ENCODE assay signal across 23 cellular contexts in the genomic region with DNA sequence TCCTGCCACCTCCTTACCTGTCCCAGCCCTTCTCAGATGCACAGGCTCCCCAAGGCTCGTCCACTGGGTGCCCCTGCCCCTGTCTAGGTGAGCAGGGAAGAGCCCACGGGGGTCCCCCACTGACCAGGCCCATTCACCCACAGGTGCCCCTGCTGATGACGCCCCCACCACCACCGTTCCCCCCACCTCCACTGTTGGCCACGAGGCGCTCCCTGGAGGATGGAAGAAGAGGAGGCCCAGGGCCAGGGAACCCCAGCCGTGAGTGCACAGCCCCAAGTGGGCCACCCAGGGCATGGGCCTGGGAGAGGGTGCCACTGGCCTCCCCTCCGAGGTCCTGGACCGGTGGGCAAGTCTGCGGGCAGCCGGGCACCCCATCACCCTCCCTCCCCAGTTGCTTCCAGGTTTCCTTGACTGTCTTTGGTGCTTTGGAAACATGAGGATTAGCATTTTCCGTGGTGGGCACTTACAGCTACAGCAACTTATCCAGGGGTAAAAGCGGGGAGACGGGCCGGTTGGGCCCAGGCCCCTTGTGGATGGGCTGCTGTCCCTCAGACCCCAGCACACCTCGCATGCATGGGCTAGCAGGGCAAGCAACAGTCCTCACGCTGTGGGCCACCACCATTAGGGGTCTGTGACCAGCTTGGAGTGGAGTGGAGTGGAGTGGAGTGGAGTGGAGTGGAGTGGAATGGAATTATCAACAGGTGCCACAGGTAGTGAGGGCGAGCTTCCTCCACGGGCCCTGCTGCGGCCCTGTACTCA. TPM values are rescaled to one million over a fixed set of nuclear protein-coding genes. Genes with fewer than 3 reads are reported as not detected.
"Had no signal": no experiment of that assay in that cellular context is flagged by ENCODE, and none has a peak within 500 bp of the region (broad histone marks: within the 10 kb centered on the region; RNA-seq: fewer than 3 reads in every experiment).

No MANE protein-coding gene starts in this region.

- H3K27me3 ChIP-seq: upper lobe of left lung had no signal

- H3K4me3 ChIP-seq: breast epithelium, coronary artery, esophagus squamous epithelium, heart right ventricle, upper lobe of left lung had no signal

- DNase-seq: activated B cell treated with CpG ODN at 0.5 μM for 24 hours; activated CD4-positive, alpha-beta T cell treated with anti-CD3 and anti-CD28 coated beads for 36 hours; activated CD4-positive, alpha-beta T cell treated with anti-CD3 and anti-CD28 coated beads, Interleukin-2, amount 50 U/mL, for 48 hours; activated CD8-positive, alpha-beta memory T cell treated with anti-CD3 and anti-CD28 coated beads, Interleukin-2, amount 50 U/mL, for 48 hours; activated naive CD4-positive, alpha-beta T cell treated with Interleukin-2 at 50 U/mL for 16 hours; activated naive CD8-positive, alpha-beta T cell treated with anti-CD3 and anti-CD28 coated beads, Interleukin-2, amount 10 ng/mL, durations not matched to agents 7 days and 5 days; activated T-cell treated with anti-CD3 and anti-CD28 coated beads, Interleukin-2, amount 50 U/mL, for 48 hours; amniotic stem cell; esophagus squamous epithelium; islet precursor cell; nucleus accumbens; retina; stimulated activated CD4-positive, alpha-beta T cell treated with anti-CD3 and anti-CD28 coated beads, Interleukin-12 subunit alpha, Interleukin-12 subunit beta, amount 100 ng/mL, for 4 hours; stimulated activated CD4-positive, alpha-beta T cell treated with anti-CD3 and anti-CD28 coated beads, Interleukin-4, amount 100 ng/mL, for 4 hours; stimulated activated naive CD8-positive, alpha-beta T cell treated with anti-CD3 and anti-CD28 coated beads, Interleukin-15, Interleukin-2, amounts not matched to agents 100 U/mL and 50 U/mL, for 24 hours; SW 1271; T-helper 17 cell had no signal

- H3K36me3 ChIP-seq: breast epithelium, esophagus squamous epithelium, heart right ventricle, upper lobe of left lung had no signal

- H3K4me1 ChIP-seq: breast epithelium had no signal

- H3K9me3 ChIP-seq: breast epithelium, esophagus squamous epithelium, heart right ventricle, upper lobe of left lung had no signal

- ATAC-seq: activated CD4-positive, alpha-beta T cell treated with anti-CD3 and anti-CD28 coated beads for 36 hours; heart right ventricle; stimulated activated naive CD8-positive, alpha-beta T cell treated with anti-CD3 and anti-CD28 coated beads, Interleukin-15, Interleukin-2, amounts not matched to agents 100 U/mL and 50 U/mL, for 24 hours; T-helper 17 cell had no signal

- H3K27ac ChIP-seq: breast epithelium, coronary artery, esophagus squamous epithelium, heart right ventricle, upper lobe of left lung had no signal

RNA-seq across cellular contexts. Expression of a gene that starts 13.2 kb away (rescaled TPM):
- total RNA-seq: activated B cell treated with CpG ODN at 0.5 μM for 24 hours; activated CD4-positive, alpha-beta T cell treated with anti-CD3 and anti-CD28 coated beads for 36 hours; activated CD8-positive, alpha-beta memory T cell treated with anti-CD3 and anti-CD28 coated beads for 36 hours; activated naive CD8-positive, alpha-beta T cell treated with anti-CD3 and anti-CD28 coated beads, Interleukin-2, amount 10 ng/mL, durations not matched to agents 7 days and 5 days; lung microvascular endothelial cell; T-helper 17 cell had no signal

RNA-seq across cellular contexts. Expression of a gene that starts 25.2 kb away (rescaled TPM):
- total RNA-seq: lung microvascular endothelial cell had no signal

RNA-seq across cellular contexts. Expression of a gene that starts 33.5 kb away (rescaled TPM):
- total RNA-seq: activated B cell treated with CpG ODN at 0.5 μM for 24 hours, lung microvascular endothelial cell, T-helper 17 cell had no signal
